In the genomic region with DNA sequence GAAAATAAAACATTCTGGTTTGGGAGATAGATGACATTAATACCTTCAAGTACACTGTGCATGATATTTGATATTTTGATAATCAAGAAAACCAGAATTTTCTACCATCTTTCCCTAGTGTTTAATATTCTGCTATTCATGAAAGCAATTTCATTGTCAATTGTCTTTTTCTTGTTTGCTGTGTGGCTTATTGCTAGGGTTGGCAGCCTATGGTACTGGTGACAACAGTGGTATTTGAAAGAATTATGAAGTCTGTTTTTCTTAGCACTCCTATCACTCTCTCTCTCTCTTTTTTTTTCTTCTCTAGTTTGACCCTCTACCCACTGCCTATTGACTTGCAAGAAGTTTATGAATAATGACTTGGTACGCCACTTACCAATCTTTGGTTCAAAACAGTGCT, we compare ENCODE assay signal across 21 cellular contexts. TPM values are rescaled to one million over a fixed set of nuclear protein-coding genes. Genes with fewer than 3 reads are reported as not detected.
"Had no signal": no experiment of that assay in that cellular context is flagged by ENCODE, and none has a peak within 500 bp of the region (broad histone marks: within the 10 kb centered on the region; RNA-seq: fewer than 3 reads in every experiment).

No MANE protein-coding gene starts in this region.

- H3K36me3 ChIP-seq: gastrocnemius medialis, lower lobe of right lung had no signal

- H3K4me3 ChIP-seq: gastrocnemius medialis, left ventricle myocardium inferior, lower lobe of right lung, spleen had no signal

- FAIRE-seq: urothelium cell line had no signal

- H3K9me3 ChIP-seq: gastrocnemius medialis had no signal

- DNase-seq: cortex of kidney; effector memory CD4-positive, alpha-beta T cell; gastrocnemius medialis; glutamatergic neuron; islet precursor cell; left cardiac atrium; left ventricle myocardium inferior; lower lobe of right lung; mesenchymal stem cell; naive B cell; spleen; stimulated activated CD4-positive, alpha-beta T cell treated with anti-CD3 and anti-CD28 coated beads, Interleukin-15, amount 100 ng/mL, for 24 hours; stimulated activated CD4-positive, alpha-beta T cell treated with anti-CD3 and anti-CD28 coated beads, Interleukin-1b, Interleukin-23, amount 100 ng/mL, for 48 hours; stimulated activated CD4-positive, alpha-beta T cell treated with anti-CD3 and anti-CD28 coated beads, Interleukin-4, amount 100 ng/mL, for 24 hours had no signal

- H3K27me3 ChIP-seq: gastrocnemius medialis, spleen had no signal

- H3K4me1 ChIP-seq: parathyroid adenoma had no signal

- H2AFZ ChIP-seq: parathyroid adenoma had no signal

- ATAC-seq: esophagus mucosa; gastrocnemius medialis; left cardiac atrium; lower lobe of right lung; sciatic nerve; stimulated activated memory B cell treated with anti-CD40 and anti-IgM and Interleukin-4, amounts not matched to agents 10 μg/mL and 1 μg/mL and 100 μg/mL, for 72 hours had no signal

- H3K27ac ChIP-seq: gastrocnemius medialis, left ventricle myocardium inferior, lower lobe of right lung, parathyroid adenoma, spleen had no signal

- H3K9ac ChIP-seq: parathyroid adenoma had no signal

RNA-seq across cellular contexts. Expression of gene ANKUB1, which starts 36.0 kb away (rescaled TPM):
- polyA plus RNA-seq: fibroblast of lung, thymus had no signal
